ENCODE assay signal across 9 cellular contexts in the genomic region with DNA sequence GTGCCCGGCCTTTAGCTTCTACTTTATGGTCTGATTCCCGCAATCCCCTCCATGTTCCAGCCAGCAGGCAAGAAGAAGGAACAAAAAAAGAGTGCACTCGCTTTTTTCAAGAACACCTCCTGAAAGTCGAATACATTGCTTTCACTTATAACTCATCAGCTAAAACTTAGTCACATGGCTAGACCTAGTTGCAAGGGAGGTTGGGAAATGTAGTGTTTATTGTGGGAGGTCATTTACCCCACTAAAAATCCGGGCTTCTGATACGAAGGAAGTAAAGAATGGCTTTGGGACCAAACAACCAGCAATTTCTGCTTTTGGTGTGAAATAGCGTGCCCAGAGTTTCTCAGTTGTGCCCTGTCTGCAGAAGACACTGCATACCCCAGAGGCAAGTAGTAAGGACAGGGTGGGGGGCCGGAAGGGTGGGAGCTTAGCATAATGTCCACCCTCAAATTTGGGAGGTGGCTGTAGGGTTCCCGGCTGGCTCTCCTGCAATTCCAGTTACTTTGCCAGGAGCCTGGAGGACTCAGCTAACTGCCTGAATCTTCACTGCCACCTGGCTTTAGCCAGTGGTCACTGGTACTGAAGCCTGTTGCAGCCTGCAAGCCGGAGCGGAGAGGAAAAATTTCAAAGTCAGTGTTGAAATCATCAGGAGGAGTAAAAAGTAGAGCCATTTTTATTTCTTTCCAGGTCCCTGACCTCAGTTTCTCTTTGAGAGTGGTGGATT. TPM values are rescaled to one million over a fixed set of nuclear protein-coding genes. Genes with fewer than 3 reads are reported as not detected.
DNase-seq lines count a peak whose midpoint lies in the region; ATAC-seq and TF ChIP-seq lines count a peak whose summit lies in the region.
"Had no signal": no experiment of that assay in that cellular context is flagged by ENCODE, and none has a peak within 500 bp of the region (broad histone marks: within the 10 kb centered on the region; RNA-seq: fewer than 3 reads in every experiment).

No MANE protein-coding gene starts in this region.

- H3K9me3 ChIP-seq in right atrium auricular region = no peaks in the 10 kb centered on the region

- DNase-seq in HuH-7 (ENCODE audit: low spot score) (peak; percentile 52), astrocyte of the spinal cord (ENCODE audit: low read depth, low spot score) (no peak), right atrium auricular region (ENCODE audit: low spot score) (no peak), retinal pigment epithelial cell (ENCODE audit: low read depth) (no peak), NCI-H446 treated with DMSO at 0.1 percent for 48 hours (lab: John Stamatoyannopoulos, UW) (no peak)
- DNase-seq: NCI-H1694 had no signal

- H3K27me3 ChIP-seq in right atrium auricular region = no peaks in the 10 kb centered on the region

- no peaks in the 10 kb centered on the region for H3K36me3 ChIP-seq in right atrium auricular region

- ATAC-seq in GM21528 (IDR thresholded peaks at IDR 0.05; ENCODE audit: low FRiP score, unreplicated experiment) (no peak), GM21786 (IDR thresholded peaks at IDR 0.05; ENCODE audit: unreplicated experiment) (no peak), GM21529 (IDR thresholded peaks at IDR 0.05; ENCODE audit: unreplicated experiment) (no peak)

- TF ChIP-seq CTCF in astrocyte of the spinal cord (IDR thresholded peaks at IDR 0.05; ENCODE audit: low read depth, low read length) = peak; percentile 65
- TF ChIP-seq CTCF in right atrium auricular region (IDR thresholded peaks at IDR 0.05) = peak; percentile 31 to 75
- TF ChIP-seq CTCF in retinal pigment epithelial cell (conservative IDR thresholded peaks at IDR 0.05; ENCODE audit: low read depth, low read length) = peak; percentile 69

- H3K4me3 ChIP-seq in astrocyte of the spinal cord (ENCODE audit: low read depth, low read length) = no peak overlapping the region
- no peak overlapping the region for H3K4me3 ChIP-seq in right atrium auricular region
- H3K4me3 ChIP-seq in retinal pigment epithelial cell (ENCODE audit: low read length) = no peak overlapping the region

- in situ Hi-C loops in astrocyte of the spinal cord (cut with HindIII; ENCODE audit: low sequenced_read_pairs) = no loop called here

- no peaks in the 10 kb centered on the region for H3K4me1 ChIP-seq in right atrium auricular region

- H3K27ac ChIP-seq in right atrium auricular region = no peak overlapping the region

RNA-seq across cellular contexts. Expression of gene F3, which starts 57.7 kb away (rescaled TPM):
- 10 to 100 TPM; 25.6 to 29.5 TPM for total RNA-seq in right atrium auricular region
